8 cellular contexts compared by ENCODE assay signal in the genomic region with DNA sequence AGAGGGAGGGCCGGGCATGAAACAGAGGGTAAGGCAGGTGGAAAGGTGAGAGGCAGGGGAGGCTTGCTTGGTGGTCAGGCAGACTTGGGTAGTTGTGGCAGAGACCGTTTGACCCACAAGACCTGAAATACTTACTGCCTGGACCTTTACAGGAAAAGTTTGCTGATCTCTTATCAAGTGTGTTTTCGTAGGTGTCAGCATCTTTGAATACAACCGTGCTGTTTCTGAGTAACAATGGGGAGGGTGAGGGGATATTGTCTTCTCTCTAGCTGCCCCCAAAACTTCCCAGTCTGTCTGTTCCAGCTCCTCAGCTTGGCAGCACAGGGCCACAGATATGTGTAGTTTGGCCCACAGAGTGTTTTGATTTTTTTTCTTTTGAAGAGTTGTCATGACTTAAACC.
"Had no signal": no experiment of that assay in that cellular context is flagged by ENCODE, and none has a peak within 500 bp of the region (broad histone marks: within the 10 kb centered on the region; RNA-seq: fewer than 3 reads in every experiment).

No MANE protein-coding gene starts in this region.

- H3K9ac ChIP-seq: KMS-11 had no signal

- H3K4me3 ChIP-seq: K562 had no signal

- H3K4me1 Mint-ChIP-seq: IgD-negative memory B cell had no signal

- DNase-seq: IMR-90, KBM-7, KG1 had no signal

- H3K27ac ChIP-seq: HL-60, KMS-11 had no signal

- FAIRE-seq: HTR-8/SVneo, K562 had no signal

- H3K27ac Mint-ChIP-seq: IgD-negative memory B cell had no signal

- ATAC-seq: K562 had no signal

- H3K36me3 Mint-ChIP-seq: IgD-negative memory B cell had no signal

- H3K4me2 ChIP-seq: KMS-11 had no signal

- H3K4me3 Mint-ChIP-seq: IgD-negative memory B cell had no signal
